ENCODE assay signal across 24 cellular contexts in the genomic region with DNA sequence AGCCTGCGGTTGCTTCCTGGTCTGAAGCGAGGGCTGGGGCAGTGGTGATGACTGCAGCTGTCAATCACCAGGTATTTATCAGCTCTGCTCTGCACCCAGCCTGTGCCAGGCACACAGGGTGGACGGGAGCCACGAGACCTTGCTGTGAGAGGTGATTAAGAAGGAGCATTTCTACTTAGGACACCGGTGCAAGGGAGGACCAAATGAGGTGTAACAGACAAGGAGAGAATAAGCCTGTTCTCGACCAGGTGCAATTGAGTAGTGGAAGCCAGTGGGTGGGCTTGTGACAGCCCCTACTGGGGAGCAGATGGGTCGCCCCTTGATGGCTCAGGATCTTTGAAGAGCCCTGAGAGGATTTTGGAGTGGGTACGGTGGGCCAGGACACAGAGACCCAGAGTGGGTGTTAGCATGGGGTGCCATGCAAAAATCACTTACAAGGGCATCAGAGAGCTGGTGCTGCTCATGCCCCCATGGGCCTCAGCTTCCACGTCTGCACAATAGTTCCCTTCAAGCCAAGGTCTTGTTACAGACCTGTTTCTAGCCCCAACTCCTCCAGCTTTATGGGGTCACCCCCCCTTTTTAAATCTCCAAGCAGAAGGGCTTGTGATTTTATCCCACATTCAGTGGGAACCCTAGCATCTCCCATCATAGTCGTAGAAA. TPM values are rescaled to one million over a fixed set of nuclear protein-coding genes. Genes with fewer than 3 reads are reported as not detected.
DNase-seq lines count a peak whose midpoint lies in the region; TF ChIP-seq lines count a peak whose summit lies in the region.
"Had no signal": no experiment of that assay in that cellular context is flagged by ENCODE, and none has a peak within 500 bp of the region (broad histone marks: within the 10 kb centered on the region; RNA-seq: fewer than 3 reads in every experiment).

No MANE protein-coding gene starts in this region.

- peak overlapping the region; percentile 46 for H3K4me2 ChIP-seq in OCI-LY3 (ENCODE audit: low read length)
- H3K4me2 ChIP-seq: smooth muscle cell had no signal

- intact Hi-C loops in posterior vena cava (cut with DNase I): loop anchor here in 1 of 2 donors (10.0 kb wide), 1 partner anchor 84 kb away; no protein-coding TSS in a partner anchor

- H3K9ac ChIP-seq in OCI-LY3 (ENCODE audit: low read length): no peak overlapping the region

- H3K27me3 ChIP-seq in BE2C (no peaks in the 10 kb centered on the region), OCI-LY3 (ENCODE audit: low read depth, low read length) (no peaks in the 10 kb centered on the region)
- H3K27me3 ChIP-seq: SJSA1, testis had no signal

- H3K36me3 ChIP-seq in BE2C: no peaks in the 10 kb centered on the region
- no peaks in the 10 kb centered on the region for H3K36me3 ChIP-seq in OCI-LY3 (replicated peaks; ENCODE audit: low read depth, low read length)
- H3K36me3 ChIP-seq: cardiac muscle cell, SJSA1 had no signal

- no peaks in the 10 kb centered on the region for H3K9me3 ChIP-seq in BE2C
- no peaks in the 10 kb centered on the region for H3K9me3 ChIP-seq in OCI-LY3 (ENCODE audit: insufficient read depth, low read length)
- H3K9me3 ChIP-seq: SJSA1, testis had no signal

- H2AFZ ChIP-seq in OCI-LY3 (ENCODE audit: low read depth, low read length): peak overlapping the region; percentile 83

- H3K27ac ChIP-seq in OCI-LY3 (ENCODE audit: low read length) (no peak overlapping the region), coronary artery (no peak overlapping the region)
- H3K27ac ChIP-seq: C4-2B, cardiac muscle cell, epithelial cell of prostate, SJSA1, testis had no signal

- H4K20me1 ChIP-seq in OCI-LY3 (ENCODE audit: insufficient read depth, low read length): no peaks in the 10 kb centered on the region

- no peaks in the 10 kb centered on the region for H3K79me2 ChIP-seq in OCI-LY3 (ENCODE audit: low read length)

- H3K4me3 ChIP-seq in BE2C (ENCODE audit: low read depth, low read length): no peak overlapping the region
- 0 out of 2 replicates have a peak overlapping the region, but pooled peaks have one; percentile 7 for H3K4me3 ChIP-seq in OCI-LY3 (ENCODE audit: low read length)
- no peak overlapping the region for H3K4me3 ChIP-seq in coronary artery
- H3K4me3 ChIP-seq: cardiac muscle cell, GM12878, SJSA1, smooth muscle cell, testis had no signal

- TF ChIP-seq CTCF in BE2C (IDR thresholded peaks at IDR 0.05; ENCODE audit: low read depth, low read length): no peak
- no peak for TF ChIP-seq CTCF in OCI-LY3 (IDR thresholded peaks at IDR 0.05; ENCODE audit: low read depth, low read length)
- no peak for TF ChIP-seq CTCF in coronary artery (IDR thresholded peaks at IDR 0.05)

- DNase-seq in BE2C: peak; percentile 4
- DNase-seq in coronary artery (ENCODE audit: low spot score): peak; percentile 47
- peak; percentile 74 for DNase-seq in posterior vena cava (ENCODE audit: low spot score)
- no peak for DNase-seq in NCI-H1092 treated with DMSO at 0.1 percent for 48 hours (lab: John Stamatoyannopoulos, UW)
- no peak for DNase-seq in DMS79 treated with DMSO at 0.1 percent for 48 hours (lab: John Stamatoyannopoulos, UW)
- no peak for DNase-seq in H4 (ENCODE audit: low spot score)
- DNase-seq: activated naive CD4-positive, alpha-beta T cell treated with anti-CD3 and anti-CD28 coated beads, Interleukin-2, amount 50 U/mL, for 16 hours; activated T-cell treated with anti-CD3 and anti-CD28 coated beads, Interleukin-2, amount 50 U/mL, for 1 hour; anterior cingulate cortex; Calu3; Karpas-422; NCI-H146; NCI-H524; testis had no signal

- H3K4me1 ChIP-seq in BE2C: no peaks in the 10 kb centered on the region
- peaks cover 57% of the 10 kb centered on the region for H3K4me1 ChIP-seq in OCI-LY3 (ENCODE audit: low read length)
- H3K4me1 ChIP-seq: testis had no signal

RNA-seq across cellular contexts. Expression of a gene that starts 24.6 kb away (rescaled TPM):
- not detected for polyA plus RNA-seq in BE2C (2012; ENCODE audit: insufficient read depth, insufficient read length, low read depth)
- under 1 TPM; 0.14 to 0.19 TPM for total RNA-seq in posterior vena cava
- 0.66 and 0.87 TPM in 2 replicates for total RNA-seq in H4 (2014; rRNA removed; shearing (Covaris generic))
- total RNA-seq: Calu3, cardiac muscle cell, Daoy, dermis microvascular lymphatic vessel endothelial cell, lung microvascular endothelial cell, smooth muscle cell had no signal
- polyA plus RNA-seq: cardiac muscle cell, smooth muscle cell had no signal

RNA-seq across cellular contexts. Expression of a gene that starts 35.7 kb away (rescaled TPM):
- polyA plus RNA-seq in BE2C (2012; ENCODE audit: insufficient read depth, insufficient read length, low read depth): 1,292 TPM
- 10 to 100 TPM; 54.7 to 64.9 TPM for total RNA-seq in posterior vena cava
- 85.8 and 96.9 TPM in 2 replicates for total RNA-seq in H4 (2014; rRNA removed; shearing (Covaris generic))

Comparison
In these comparisons a context has a peak if more than half of its experiments do, and no peak if none do; other contexts are left out.
1. DNase-seq: peak in BE2C (single experiment), coronary artery (single experiment) and posterior vena cava (single experiment); none in NCI-H1092 treated with DMSO at 0.1 percent for 48 hours (single experiment), DMS79 treated with DMSO at 0.1 percent for 48 hours (single experiment) and H4 (single experiment).